Comparison of ENCODE assay signal across 9 cellular contexts in genomic region chr20:57399587-57400261, GRCh38. TPM values are rescaled to one million over a fixed set of nuclear protein-coding genes. Genes with fewer than 3 reads are reported as not detected.
DNase-seq lines count a peak whose midpoint lies in the region; ATAC-seq and TF ChIP-seq lines count a peak whose summit lies in the region.
"Had no signal": no experiment of that assay in that cellular context is flagged by ENCODE, and none has a peak within 500 bp of the region (broad histone marks: within the 10 kb centered on the region; RNA-seq: fewer than 3 reads in every experiment).

No MANE protein-coding gene starts in this region.

- peaks cover 58% of the 10 kb centered on the region for H3K36me3 Mint-ChIP-seq in activated T-helper 1 cell treated with anti-CD3 and anti-CD28 coated beads, Interleukin-12 subunit alpha, Interleukin-12 subunit beta, Interleukin-2, Interleukin-4 antibody, amounts not matched to agents 30 ng/mL and 10 ng/mL and 1 ng/mL, durations not matched to agents 14 hours and 24 hours and 36 hours (ENCODE audit: low read depth)
- H3K36me3 Mint-ChIP-seq in HFFc6 (ENCODE audit: low read depth) = peaks cover 9% of the 10 kb centered on the region; the same call in 1 of the 2 replicates

- H3K4me1 ChIP-seq in mucosa of descending colon (ENCODE audit: low read depth) (peaks cover 33% of the 10 kb centered on the region), aorta (ENCODE audit: control insufficient read depth in 1 of 2, insufficient read depth in 2 of 2, low read length in 2 of 2) (peaks cover 0 to 2% of the 10 kb centered on the region in 2 donors)

- no peak overlapping the region for H3K27ac ChIP-seq in aorta (ENCODE audit: low read depth in 1 of 2, low read length in 2 of 2)
- H3K27ac ChIP-seq: SJSA1 had no signal

- ATAC-seq in GM19023 (IDR thresholded peaks at IDR 0.05; ENCODE audit: unreplicated experiment) (peak; percentile 50), HG03064 (IDR thresholded peaks at IDR 0.05; ENCODE audit: low read depth, unreplicated experiment) (peak; percentile 34), mucosa of descending colon (peak; percentile 3), aorta (ENCODE audit: low FRiP score) (no peak)

- intact Hi-C loops in activated T-helper 1 cell treated with anti-CD3 and anti-CD28 coated beads, Interleukin-12 subunit alpha, Interleukin-12 subunit beta, Interleukin-2, Interleukin-4 antibody, amounts not matched to agents 30 ng/mL and 10 ng/mL and 1 ng/mL, durations not matched to agents 14 hours and 24 hours and 36 hours (cut with micrococcal nuclease) = loop anchor here (1.0 to 10.0 kb wide), 5 partner anchors 9 to 1765 kb away; partner anchors contain the start of genes AURKA, CSTF1, NPEPL1 and VAPB
- intact Hi-C loops in mucosa of descending colon (cut with DNase I, micrococcal nuclease) (no loop called here), aorta (cut with DNase I) (no loop called here)

- peak; percentile 45 for DNase-seq in activated T-helper 1 cell treated with anti-CD3 and anti-CD28 coated beads, Interleukin-12 subunit alpha, Interleukin-12 subunit beta, Interleukin-2, Interleukin-4 antibody, amounts not matched to agents 30 ng/mL and 10 ng/mL and 1 ng/mL, durations not matched to agents 14 hours and 24 hours and 36 hours (ENCODE audit: low spot score)
- DNase-seq in mucosa of descending colon (peak in 2 of 3 donors; percentile 45 to 72), aorta (peak; percentile 36 to 83), NCI-H2171 (lab: John Stamatoyannopoulos, UW) (no peak), HFFc6 (no peak), NOMO-1 (lab: John Stamatoyannopoulos, UW; ENCODE audit: unreplicated experiment in 2 of 2) (no peak)

- H3K9me3 ChIP-seq in mucosa of descending colon (no peaks in the 10 kb centered on the region), aorta (ENCODE audit: control insufficient read depth, low read length) (no peaks in the 10 kb centered on the region)
- H3K9me3 ChIP-seq: SJSA1 had no signal

- peak overlapping the region; percentile 85 for H3K4me3 Mint-ChIP-seq in activated T-helper 1 cell treated with anti-CD3 and anti-CD28 coated beads, Interleukin-12 subunit alpha, Interleukin-12 subunit beta, Interleukin-2, Interleukin-4 antibody, amounts not matched to agents 30 ng/mL and 10 ng/mL and 1 ng/mL, durations not matched to agents 14 hours and 24 hours and 36 hours
- H3K4me3 Mint-ChIP-seq in HFFc6 = no peak overlapping the region

- H3K27ac Mint-ChIP-seq in activated T-helper 1 cell treated with anti-CD3 and anti-CD28 coated beads, Interleukin-12 subunit alpha, Interleukin-12 subunit beta, Interleukin-2, Interleukin-4 antibody, amounts not matched to agents 30 ng/mL and 10 ng/mL and 1 ng/mL, durations not matched to agents 14 hours and 24 hours and 36 hours = peak overlapping the region; percentile 94
- no peak overlapping the region; the same call in 1 of the 2 replicates for H3K27ac Mint-ChIP-seq in HFFc6

- WGBS in aorta, 2 donors = 29 to 35% methylated on average over 23 of the region's 23 CpGs

- no peaks in the 10 kb centered on the region for H3K9me3 Mint-ChIP-seq in activated T-helper 1 cell treated with anti-CD3 and anti-CD28 coated beads, Interleukin-12 subunit alpha, Interleukin-12 subunit beta, Interleukin-2, Interleukin-4 antibody, amounts not matched to agents 30 ng/mL and 10 ng/mL and 1 ng/mL, durations not matched to agents 14 hours and 24 hours and 36 hours
- no peaks in the 10 kb centered on the region for H3K9me3 Mint-ChIP-seq in HFFc6

- TF ChIP-seq CTCF in mucosa of descending colon (IDR thresholded peaks at IDR 0.05) (no peak), HFFc6 (IDR thresholded peaks at IDR 0.05) (no peak)

- H3K36me3 ChIP-seq in mucosa of descending colon (ENCODE audit: low read depth) = no peaks in the 10 kb centered on the region
- H3K36me3 ChIP-seq in aorta (ENCODE audit: control insufficient read depth in 1 of 2, insufficient read depth in 2 of 2, low read length in 1 of 2) = no peaks in the 10 kb centered on the region

- no peaks in the 10 kb centered on the region for H3K27me3 ChIP-seq in aorta (ENCODE audit: control insufficient read depth in 1 of 2, insufficient read depth in 2 of 2, low read length in 1 of 2)
- H3K27me3 ChIP-seq: SJSA1 had no signal

- H3K4me1 Mint-ChIP-seq in activated T-helper 1 cell treated with anti-CD3 and anti-CD28 coated beads, Interleukin-12 subunit alpha, Interleukin-12 subunit beta, Interleukin-2, Interleukin-4 antibody, amounts not matched to agents 30 ng/mL and 10 ng/mL and 1 ng/mL, durations not matched to agents 14 hours and 24 hours and 36 hours (ENCODE audit: low read depth) = peaks cover 53% of the 10 kb centered on the region
- H3K4me1 Mint-ChIP-seq in HFFc6 (ENCODE audit: low read depth) = peaks cover 8% of the 10 kb centered on the region

- H3K4me3 ChIP-seq in mucosa of descending colon (no peak overlapping the region), aorta (ENCODE audit: low read length in 2 of 2) (no peak overlapping the region)
- H3K4me3 ChIP-seq: SJSA1 had no signal

- H3K27me3 Mint-ChIP-seq in activated T-helper 1 cell treated with anti-CD3 and anti-CD28 coated beads, Interleukin-12 subunit alpha, Interleukin-12 subunit beta, Interleukin-2, Interleukin-4 antibody, amounts not matched to agents 30 ng/mL and 10 ng/mL and 1 ng/mL, durations not matched to agents 14 hours and 24 hours and 36 hours (ENCODE audit: insufficient read depth) = no peaks in the 10 kb centered on the region
- H3K27me3 Mint-ChIP-seq in HFFc6 (ENCODE audit: insufficient read depth) = no peaks in the 10 kb centered on the region; the same call in 1 of the 2 replicates

RNA-seq across cellular contexts. Expression of gene RBM38, which starts 8.5 kb away (rescaled TPM):
- 90.4 and 92.5 TPM in 2 replicates for total RNA-seq in activated T-helper 1 cell treated with anti-CD3 and anti-CD28 coated beads, Interleukin-12 subunit alpha, Interleukin-12 subunit beta, Interleukin-2, Interleukin-4 antibody, amounts not matched to agents 30 ng/mL and 10 ng/mL and 1 ng/mL, durations not matched to agents 14 hours and 24 hours and 36 hours
- total RNA-seq in mucosa of descending colon (10 to 100 TPM; 29.5 to 85.5 (median 36.8) TPM), aorta (10 to 100 TPM; 19.3 to 20.7 TPM)
- 10 to 100 TPM in 1 of 2 donors, 1 to 10 TPM in 1; 7.3 to 14.7 TPM for polyA plus RNA-seq in aorta
- 1 to 10 TPM; 3.7 to 5.7 (median 4.6) TPM for total RNA-seq in HFFc6 (2021; fragmentation: NEBNext Ultra II Directional; extraction: Animal tissue kit (Norgen Biotek cat#: 25700))

RNA-seq across cellular contexts. Expression of gene RAE1, which starts 48.7 kb away (rescaled TPM):
- total RNA-seq in activated T-helper 1 cell treated with anti-CD3 and anti-CD28 coated beads, Interleukin-12 subunit alpha, Interleukin-12 subunit beta, Interleukin-2, Interleukin-4 antibody, amounts not matched to agents 30 ng/mL and 10 ng/mL and 1 ng/mL, durations not matched to agents 14 hours and 24 hours and 36 hours = 54.4 and 59.2 TPM in 2 replicates
- total RNA-seq in mucosa of descending colon (10 to 100 TPM; 17.6 to 21.0 (median 19.9) TPM), aorta (10 to 100 TPM; 11.6 to 19.4 TPM)
- polyA plus RNA-seq in aorta = 1 to 10 TPM; 3.6 to 9.9 TPM
- 10 to 100 TPM; 25.1 to 31.4 (median 28.3) TPM for total RNA-seq in HFFc6 (2021; fragmentation: NEBNext Ultra II Directional; extraction: Animal tissue kit (Norgen Biotek cat#: 25700))

Comparison
In these comparisons a context has a peak if more than half of its experiments do, and no peak if none do; other contexts are left out.
1. DNase-seq: peak in activated T-helper 1 cell treated with anti-CD3 and anti-CD28 coated beads, Interleukin-12 subunit alpha, Interleukin-12 subunit beta, Interleukin-2, Interleukin-4 antibody, amounts not matched to agents 30 ng/mL and 10 ng/mL and 1 ng/mL, durations not matched to agents 14 hours and 24 hours and 36 hours (single experiment), mucosa of descending colon (2 of 3) and aorta (2 of 2); none in NCI-H2171 (single experiment), HFFc6 (single experiment) and NOMO-1 (0 of 2).